ENCODE assay signal across 22 cellular contexts in genomic region chr1:24636661-24637357, GRCh38.
"Had no signal": no experiment of that assay in that cellular context is flagged by ENCODE, and none has a peak within 500 bp of the region (broad histone marks: within the 10 kb centered on the region; RNA-seq: fewer than 3 reads in every experiment).

No MANE protein-coding gene starts in this region.

- H3K4me3 ChIP-seq: dorsolateral prefrontal cortex, gastroesophageal sphincter, heart left ventricle, hepatocyte, left lung, prostate gland, right atrium auricular region, stomach, thyroid gland, vagina had no signal

- H3K36me3 ChIP-seq: gastroesophageal sphincter, heart left ventricle, left lung, prostate gland, right atrium auricular region, stomach, thyroid gland, vagina had no signal

- DNase-seq: dorsolateral prefrontal cortex; effector CD4-positive, alpha-beta T cell; foreskin keratinocyte; heart left ventricle; left cardiac atrium; left lung; naive thymus-derived CD8-positive, alpha-beta T cell; nephron progenitor cell; nucleus accumbens; stimulated activated CD4-positive, alpha-beta T cell treated with anti-CD3 and anti-CD28 coated beads, Interleukin-2, amount 100 ng/mL, for 24 hours; stimulated activated CD4-positive, alpha-beta T cell treated with anti-CD3 and anti-CD28 coated beads, Interleukin-4, amount 100 ng/mL, for 24 hours; stimulated activated naive CD4-positive, alpha-beta T cell treated with Interleukin-2 at 50 U/mL for 16 hours; stomach; thyroid gland had no signal

- H3K27ac ChIP-seq: dorsolateral prefrontal cortex, foreskin keratinocyte, gastroesophageal sphincter, heart left ventricle, hepatocyte, left lung, prostate gland, right atrium auricular region, stomach, thyroid gland, vagina had no signal

- H3K4me2 ChIP-seq: hepatocyte had no signal

- H3K79me2 ChIP-seq: hepatocyte had no signal

- ATAC-seq: foreskin keratinocyte; gastroesophageal sphincter; heart left ventricle; left cardiac atrium; left lung; naive thymus-derived CD8-positive, alpha-beta T cell; sciatic nerve; stimulated activated effector memory CD8-positive, alpha-beta T cell treated with anti-CD3 and anti-CD28 coated beads, Interleukin-12 subunit alpha, Interleukin-12 subunit beta, amount 100 ng/mL, for 72 hours had no signal

- FAIRE-seq: islet of Langerhans had no signal

- H3K9me3 ChIP-seq: gastroesophageal sphincter, heart left ventricle, left lung, prostate gland, right atrium auricular region, stomach, thyroid gland, vagina had no signal

- H3K4me1 ChIP-seq: foreskin keratinocyte, prostate gland had no signal

- H2AFZ ChIP-seq: hepatocyte had no signal

- H3K27me3 ChIP-seq: hepatocyte, left lung, right atrium auricular region, stomach, thyroid gland, vagina had no signal
